Comparison of ENCODE assay signal across 8 cellular contexts in the genomic region with DNA sequence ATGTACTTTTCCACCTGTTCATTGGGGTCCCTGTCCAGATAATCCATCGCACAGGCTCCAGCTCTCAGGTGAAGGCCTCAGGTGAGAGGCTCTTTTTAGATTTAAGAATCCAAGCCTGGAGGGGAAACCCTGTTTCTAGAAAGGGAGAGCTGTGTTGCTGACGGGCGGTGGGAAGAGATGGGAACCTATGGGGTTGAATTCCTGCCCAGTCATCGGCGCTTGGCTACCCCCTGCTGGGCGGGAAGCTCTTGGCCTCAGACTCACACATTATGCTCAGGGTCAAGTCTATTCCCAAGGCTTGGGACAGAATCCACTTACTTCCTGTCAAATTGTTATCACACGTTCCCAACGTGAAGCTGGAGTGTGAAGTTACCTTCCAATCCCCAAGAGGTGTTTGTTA.
DNase-seq lines count a peak whose midpoint lies in the region; ATAC-seq and TF ChIP-seq lines count a peak whose summit lies in the region.

No MANE protein-coding gene starts in this region.

- WGBS in adrenal gland, 4 donors = 8 to 23% (median 15%) methylated on average over 8 of the region's 8 CpGs

- no peaks in the 10 kb centered on the region for H3K4me1 ChIP-seq in Karpas-422 (ENCODE audit: low read length)
- peaks cover 0 to 4% of the 10 kb centered on the region in 2 donors for H3K4me1 ChIP-seq in adrenal gland (replicated peaks in 1 of 2)

- TF ChIP-seq POLR2A in adrenal gland (IDR thresholded peaks at IDR 0.05) = no peak

- peak; percentile 58 for DNase-seq in AG20443 (ENCODE audit: low spot score)
- DNase-seq in Karpas-422 = peak; percentile 77
- peak; percentile 67 to 92 (median 76) for DNase-seq in adrenal gland
- DNase-seq in left kidney (ENCODE audit: low read depth, low spot score) = peak; percentile 95
- DNase-seq in T-helper 1 cell = no peak
- DNase-seq in omental fat pad (ENCODE audit: low spot score) = no peak
- DNase-seq in GF-D8 (lab: John Stamatoyannopoulos, UW) = no peak

- H3K9ac ChIP-seq in Karpas-422 (ENCODE audit: low read length) = no peak overlapping the region

- intact Hi-C loops in adrenal gland (cut with DNase I) = loop anchor here in 1 of 2 donors (5.0 to 10.0 kb wide), 2 partner anchors 638 to 780 kb away; a partner anchor contains a TSS

- H3K27ac ChIP-seq in Karpas-422 (ENCODE audit: low read length) (no peak overlapping the region), adrenal gland (peak overlapping the region in 1 of 5 donors; percentile 47)

- ATAC-seq in GM18502 (IDR thresholded peaks at IDR 0.05; ENCODE audit: poor library complexity, unreplicated experiment) (no peak), omental fat pad (ENCODE audit: low FRiP score) (no peak)

- H3K79me2 ChIP-seq in Karpas-422 (ENCODE audit: low read length) = no peaks in the 10 kb centered on the region

- no peaks in the 10 kb centered on the region for H3K9me3 ChIP-seq in Karpas-422 (ENCODE audit: low read length)
- no peaks in the 10 kb centered on the region for H3K9me3 ChIP-seq in adrenal gland (replicated peaks in 1 of 3)

- no peak overlapping the region for H3K4me2 ChIP-seq in Karpas-422 (ENCODE audit: low read depth, low read length, poor library complexity, severe bottlenecking)

- H3K4me3 ChIP-seq in Karpas-422 (ENCODE audit: low read length) (no peak overlapping the region), adrenal gland (peak overlapping the region in 1 of 4 donors; percentile 25)

- H3K27me3 ChIP-seq in Karpas-422 (ENCODE audit: low read length) (0 out of 2 replicates have a peak, but pooled peaks cover 3% of the 10 kb centered on the region), adrenal gland (no peaks in the 10 kb centered on the region)

- H3K36me3 ChIP-seq in Karpas-422 (ENCODE audit: insufficient read depth, low read length) (no peaks in the 10 kb centered on the region), adrenal gland (replicated peaks in 1 of 2) (no peaks in the 10 kb centered on the region)

- H2AFZ ChIP-seq in Karpas-422 (ENCODE audit: low read length) = no peak overlapping the region

- no peaks in the 10 kb centered on the region for H4K20me1 ChIP-seq in Karpas-422 (ENCODE audit: insufficient read depth, low read depth, low read length)

- H3K9me2 ChIP-seq in Karpas-422 (replicated peaks; ENCODE audit: insufficient read depth, low read length) = no peaks in the 10 kb centered on the region

- TF ChIP-seq CTCF in adrenal gland (IDR thresholded peaks at IDR 0.05) (peak; percentile 31 to 72 (median 57)), omental fat pad (IDR thresholded peaks at IDR 0.05) (no peak)

Comparison
In these comparisons a context has a peak if more than half of its experiments do, and no peak if none do; other contexts are left out.
1. DNase-seq: peak in AG20443 (single experiment), Karpas-422 (single experiment), adrenal gland (7 of 7) and left kidney (single experiment); none in T-helper 1 cell (0 of 5), omental fat pad (single experiment) and GF-D8 (single experiment).
2. CTCF ChIP-seq: peak in adrenal gland (6 of 6); none in omental fat pad (0 of 3).